Comparison of ENCODE assay signal across 9 cellular contexts in the genomic region with DNA sequence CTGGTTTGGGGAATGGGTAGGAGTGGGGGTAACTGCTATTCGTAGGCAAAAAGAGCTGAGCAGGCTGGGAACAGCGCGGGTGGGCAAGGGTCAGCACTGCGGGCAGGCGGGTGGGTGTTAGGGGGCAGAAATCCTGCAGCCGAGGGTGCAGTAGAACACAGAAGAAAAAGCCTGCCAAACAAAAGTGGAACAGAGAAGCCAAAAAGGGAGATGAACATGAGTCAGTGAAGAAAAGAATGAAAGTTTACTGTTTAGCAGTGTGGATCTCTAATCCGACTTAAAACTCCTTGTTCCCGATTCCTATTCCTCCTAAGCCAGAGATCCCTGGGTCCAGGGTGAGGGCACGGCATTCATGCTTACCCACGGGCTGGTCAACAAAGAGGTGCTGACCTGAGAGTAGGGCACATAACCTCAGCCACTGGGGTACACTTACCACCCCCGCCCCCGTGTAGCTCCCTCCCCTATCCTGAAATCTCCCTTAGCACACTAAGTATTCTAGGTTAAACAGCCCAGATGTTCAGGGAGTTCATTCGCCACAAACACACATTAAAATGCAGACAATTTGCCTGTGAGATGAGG. TPM values are rescaled to one million over a fixed set of nuclear protein-coding genes. Genes with fewer than 3 reads are reported as not detected.
DNase-seq lines count a peak whose midpoint lies in the region; ATAC-seq and TF ChIP-seq lines count a peak whose summit lies in the region.
"Had no signal": no experiment of that assay in that cellular context is flagged by ENCODE, and none has a peak within 500 bp of the region (broad histone marks: within the 10 kb centered on the region; RNA-seq: fewer than 3 reads in every experiment).

No MANE protein-coding gene starts in this region.

- peaks cover 68% of the 10 kb centered on the region for H3K27me3 ChIP-seq in iPS-18a (ENCODE audit: control insufficient read depth, insufficient read depth, low read length)

- no peaks in the 10 kb centered on the region for H3K36me3 ChIP-seq in iPS-18a (ENCODE audit: control insufficient read depth, low read depth, low read length)

- DNase-seq in HFFc6, result no peak
- DNase-seq in activated T-cell treated with anti-CD3 and anti-CD28 coated beads, Interleukin-2, amount 50 U/mL, for 4 hours, result no peak
- DNase-seq in stimulated activated naive CD8-positive, alpha-beta T cell treated with anti-CD3 and anti-CD28 coated beads, Interleukin-15, Interleukin-2, amounts not matched to agents 100 U/mL and 50 U/mL, for 24 hours, result peak; percentile 58
- DNase-seq in SHP77 treated with DMSO at 0.1 percent for 48 hours (lab: John Stamatoyannopoulos, UW), result no peak
- no peak for DNase-seq in posterior cingulate gyrus
- no peak for DNase-seq in LoVo (ENCODE audit: low spot score)
- no peak for DNase-seq in foreskin melanocyte

- peak; percentile 25 for ATAC-seq in activated T-cell treated with anti-CD3 and anti-CD28 coated beads, Interleukin-2, amount 50 U/mL, for 4 hours
- peak; percentile 10 for ATAC-seq in stimulated activated naive CD8-positive, alpha-beta T cell treated with anti-CD3 and anti-CD28 coated beads, Interleukin-15, Interleukin-2, amounts not matched to agents 100 U/mL and 50 U/mL, for 24 hours

- no peaks in the 10 kb centered on the region for H3K36me3 Mint-ChIP-seq in HFFc6 (ENCODE audit: low read depth)
- peaks cover 68% of the 10 kb centered on the region for H3K36me3 Mint-ChIP-seq in activated T-cell treated with anti-CD3 and anti-CD28 coated beads, Interleukin-2, amount 50 U/mL, for 4 hours (ENCODE audit: insufficient read depth)

- H3K27me3 Mint-ChIP-seq in HFFc6 (ENCODE audit: insufficient read depth), result peaks cover 47% of the 10 kb centered on the region
- no peaks in the 10 kb centered on the region for H3K27me3 Mint-ChIP-seq in activated T-cell treated with anti-CD3 and anti-CD28 coated beads, Interleukin-2, amount 50 U/mL, for 4 hours (ENCODE audit: low read depth)

- H3K4me1 Mint-ChIP-seq in HFFc6 (ENCODE audit: low read depth), result peaks cover 8% of the 10 kb centered on the region
- peaks cover 72% of the 10 kb centered on the region for H3K4me1 Mint-ChIP-seq in activated T-cell treated with anti-CD3 and anti-CD28 coated beads, Interleukin-2, amount 50 U/mL, for 4 hours (ENCODE audit: low read depth)

- no peaks in the 10 kb centered on the region for H3K9me3 Mint-ChIP-seq in HFFc6
- no peaks in the 10 kb centered on the region for H3K9me3 Mint-ChIP-seq in activated T-cell treated with anti-CD3 and anti-CD28 coated beads, Interleukin-2, amount 50 U/mL, for 4 hours

- no peak overlapping the region for H3K27ac ChIP-seq in iPS-18a (ENCODE audit: low read length)

- peak overlapping the region; percentile 56 for H3K9ac ChIP-seq in iPS-18a (ENCODE audit: low read length)

- H3K4me3 Mint-ChIP-seq in HFFc6, result peak overlapping the region; percentile 78
- peak overlapping the region; percentile 99 for H3K4me3 Mint-ChIP-seq in activated T-cell treated with anti-CD3 and anti-CD28 coated beads, Interleukin-2, amount 50 U/mL, for 4 hours

- no peak overlapping the region; the same call in 1 of the 2 replicates for H3K27ac Mint-ChIP-seq in HFFc6

- intact Hi-C loops in posterior cingulate gyrus (cut with DNase I), result no loop called here

- H3K9me3 ChIP-seq in iPS-18a (ENCODE audit: control insufficient read depth, low read depth, low read length), result no peaks in the 10 kb centered on the region

- H3K4me3 ChIP-seq in iPS-18a (ENCODE audit: low read length), result peak overlapping the region; percentile 74

- no peak for TF ChIP-seq CTCF in HFFc6 (IDR thresholded peaks at IDR 0.05)

- peaks cover 46% of the 10 kb centered on the region for H3K4me1 ChIP-seq in iPS-18a (ENCODE audit: control insufficient read depth, low read depth, low read length)

RNA-seq across cellular contexts. Expression of a gene that starts 27.1 kb away (rescaled TPM):
- not detected for total RNA-seq in HFFc6 (2021; fragmentation: NEBNext Ultra II Directional; extraction: Animal tissue kit (Norgen Biotek cat#: 25700))
- 10 to 100 TPM; 18.0 to 30.0 (median 25.2) TPM for total RNA-seq in activated T-cell treated with anti-CD3 and anti-CD28 coated beads, Interleukin-2, amount 50 U/mL, for 4 hours
- total RNA-seq: bronchial epithelial cell had no signal

RNA-seq across cellular contexts. Expression of a gene that starts 48.6 kb away (rescaled TPM):
- total RNA-seq in HFFc6 (2021; fragmentation: NEBNext Ultra II Directional; extraction: Animal tissue kit (Norgen Biotek cat#: 25700)), result not detected
- 10 to 100 TPM in 1 of 3 donors, 1 to 10 TPM in 2; 6.6 to 11.7 (median 9.2) TPM for total RNA-seq in activated T-cell treated with anti-CD3 and anti-CD28 coated beads, Interleukin-2, amount 50 U/mL, for 4 hours

RNA-seq across cellular contexts. Expression of a gene that starts 57.0 kb away (rescaled TPM):
- under 1 TPM; 0.26 to 0.69 (median 0.33) TPM for total RNA-seq in HFFc6 (2021; fragmentation: NEBNext Ultra II Directional; extraction: Animal tissue kit (Norgen Biotek cat#: 25700))
- 1 to 10 TPM; 6.7 to 8.3 (median 8.0) TPM for total RNA-seq in activated T-cell treated with anti-CD3 and anti-CD28 coated beads, Interleukin-2, amount 50 U/mL, for 4 hours

Comparison
In these comparisons a context has a peak if more than half of its experiments do, and no peak if none do; other contexts are left out.
1. RNA of a gene that starts 27.1 kb away (total RNA-seq): 18.0 to 30.0 TPM in activated T-cell treated with anti-CD3 and anti-CD28 coated beads, Interleukin-2, amount 50 U/mL, for 4 hours; not detected in HFFc6; every median in the first group is over 10 times any median in the second.
2. RNA of a gene that starts 48.6 kb away (total RNA-seq): 6.6 to 11.7 TPM in activated T-cell treated with anti-CD3 and anti-CD28 coated beads, Interleukin-2, amount 50 U/mL, for 4 hours; not detected in HFFc6; every median in the first group is over 4 times any median in the second.
3. RNA of a gene that starts 57.0 kb away (total RNA-seq): 6.7 to 8.3 TPM in activated T-cell treated with anti-CD3 and anti-CD28 coated beads, Interleukin-2, amount 50 U/mL, for 4 hours; 0.26 to 0.69 TPM in HFFc6; every median in the first group is over 4 times any median in the second.